16 cellular contexts compared by ENCODE assay signal in genomic region chr11:64611961-64612646, GRCh38. TPM values are rescaled to one million over a fixed set of nuclear protein-coding genes. Genes with fewer than 3 reads are reported as not detected.
DNase-seq lines count a peak whose midpoint lies in the region; ATAC-seq, FAIRE-seq and TF ChIP-seq lines count a peak whose summit lies in the region.
"Had no signal": no experiment of that assay in that cellular context is flagged by ENCODE, and none has a peak within 500 bp of the region (broad histone marks: within the 10 kb centered on the region; RNA-seq: fewer than 3 reads in every experiment).

No MANE protein-coding gene starts in this region.

- no peak for TF ChIP-seq EP300 in K562 (IDR thresholded peaks at IDR 0.05; ENCODE audit: low read length)

- no TSS peak for BruUV-seq in K562 (replicated peaks; lab: Mats Ljungman, UMichigan)

- H3K79me2 ChIP-seq in Loucy (ENCODE audit: insufficient read depth, low read length) (no peaks in the 10 kb centered on the region), K562 (ENCODE audit: control insufficient read depth, insufficient read depth, low read length) (no peaks in the 10 kb centered on the region), mesendoderm (ENCODE audit: control insufficient read depth, insufficient read depth, low read length) (no peaks in the 10 kb centered on the region)

- no peak overlapping the region for H3K56ac ChIP-seq in mesendoderm (ENCODE audit: low read length)

- H4K20me1 ChIP-seq in Loucy (ENCODE audit: insufficient read depth, low read length, poor library complexity, severe bottlenecking) (no peaks in the 10 kb centered on the region), K562 (replicated peaks; ENCODE audit: control insufficient read depth, insufficient read depth, low read length) (peaks cover 4% of the 10 kb centered on the region; the same call in 1 of the 2 replicates)

- no peak for TF ChIP-seq RAD21 in K562 (CRISPR knock-in tag; conservative IDR thresholded peaks at IDR 0.05 in 1 of 2, IDR thresholded peaks at IDR 0.05 in 1 of 2)

- in situ Hi-C loops in K562 (cut with MboI), result no loop called here

- H3K4me1 ChIP-seq in Loucy (ENCODE audit: insufficient read depth, low read length, poor library complexity, severe bottlenecking), result peaks cover 70% of the 10 kb centered on the region
- peaks cover 0 to 15% of the 10 kb centered on the region in 2 experiments; a peak in 1 of 5 replicates for H3K4me1 ChIP-seq in K562 (replicated peaks in 1 of 2; ENCODE audit: control insufficient read depth in 2 of 2, insufficient read depth in 2 of 2, low read length in 2 of 2)
- no peaks in the 10 kb centered on the region for H3K4me1 ChIP-seq in mesendoderm (ENCODE audit: control insufficient read depth, low read depth, low read length)

- no peak overlapping the region for H2BK5ac ChIP-seq in mesendoderm (ENCODE audit: low read length)

- H3K9ac ChIP-seq in Loucy (ENCODE audit: low read depth, low read length, poor library complexity, severe bottlenecking) (peak overlapping the region; percentile 64), K562 (ENCODE audit: insufficient read depth in 1 of 2, low read depth in 2 of 2, low read length in 2 of 2) (no peak overlapping the region), mesendoderm (ENCODE audit: low read length) (no peak overlapping the region)

- POLR2A ChIA-PET in K562 (lab: Yijun Ruan, JAX), result interaction anchor here (0.6 to 1.1 kb wide), 2 partner anchors 48 to 1969 kb away, joined by 3 read pairs; no protein-coding TSS in a partner anchor

- H3K27ac ChIP-seq in K562 (ENCODE audit: extremely low read depth, low read depth, low read length), result no peak overlapping the region
- H3K27ac ChIP-seq in mesendoderm (ENCODE audit: low read depth, low read length), result no peak overlapping the region

- H3K9me1 ChIP-seq in K562 (ENCODE audit: control insufficient read depth, insufficient read depth, low read length), result no peaks in the 10 kb centered on the region

- H3K9me3 ChIP-seq in Loucy (ENCODE audit: insufficient read depth, low read depth, low read length) (no peaks in the 10 kb centered on the region), K562 (replicated peaks; ENCODE audit: control insufficient read depth, insufficient read depth, low read depth, low read length) (no peaks in the 10 kb centered on the region)

- H3K27me3 ChIP-seq in Loucy (ENCODE audit: insufficient read depth, low read length, poor library complexity, severe bottlenecking) (no peaks in the 10 kb centered on the region), K562 (ENCODE audit: control insufficient read depth in 2 of 2, insufficient read depth in 2 of 2, low read length in 2 of 2) (peaks cover 5 to 45% of the 10 kb centered on the region in 2 experiments; a peak in 2 of 5 replicates), mesendoderm (ENCODE audit: insufficient read depth, low read length, poor library complexity) (no peaks in the 10 kb centered on the region)

- TF ChIP-seq POLR2A in K562 (conservative IDR thresholded peaks at IDR 0.05), result no peak

- FAIRE-seq in K562 (lab: Jason Lieb, UNC), result no peak
- FAIRE-seq: endometrium had no signal

- no peak overlapping the region for H2AFZ ChIP-seq in Loucy (ENCODE audit: low read length)
- no peak overlapping the region for H2AFZ ChIP-seq in K562 (ENCODE audit: low read depth, low read length)

- peak overlapping the region; percentile 42 for H3K4me3 ChIP-seq in Loucy (ENCODE audit: low read length, poor library complexity, severe bottlenecking)
- H3K4me3 ChIP-seq in K562, result no peak overlapping the region
- H3K4me3 ChIP-seq in mesendoderm (ENCODE audit: low read length), result no peak overlapping the region

- no peak overlapping the region for H3K4ac ChIP-seq in mesendoderm (ENCODE audit: low read depth, low read length)

- no peak overlapping the region for H2AK5ac ChIP-seq in mesendoderm (ENCODE audit: low read length)

- TF ChIP-seq CTCF in Loucy (conservative IDR thresholded peaks at IDR 0.05; ENCODE audit: low read length), result no peak
- no peak for TF ChIP-seq CTCF in K562 (IDR thresholded peaks at IDR 0.05 in 2 of 3, conservative IDR thresholded peaks at IDR 0.05 in 1 of 3; ENCODE audit: insufficient read depth in 2 of 3, low read depth in 1 of 3, low read length in 3 of 3)

- no peak overlapping the region for H3K23ac ChIP-seq in mesendoderm (ENCODE audit: low read length)

- H3K36me3 ChIP-seq in Loucy (ENCODE audit: insufficient read depth, low read length) (peaks cover 25% of the 10 kb centered on the region; the same call in 1 of the 2 replicates), K562 (ENCODE audit: control insufficient read depth, insufficient read depth, low read length) (no peaks in the 10 kb centered on the region), mesendoderm (ENCODE audit: control insufficient read depth, insufficient read depth, low read length) (no peaks in the 10 kb centered on the region)

- WGBS in K562 (ENCODE audit: insufficient coverage, low coverage, missing lambda C conversion rate), result 9% methylated on average over 9 of the region's 10 CpGs
- no CpG with 5 or more reads among the region's 10 CpGs for WGBS in mesendoderm (ENCODE audit: extremely low coverage, insufficient coverage, low lambda C conversion rate)

- H2BK120ac ChIP-seq in mesendoderm (ENCODE audit: low read depth, low read length), result no peak overlapping the region

- H3K79me1 ChIP-seq in mesendoderm (ENCODE audit: low read length), result no peaks in the 10 kb centered on the region

- H4K5ac ChIP-seq in mesendoderm (ENCODE audit: low read length), result no peak overlapping the region

- H3K4me2 ChIP-seq in Loucy (ENCODE audit: low read depth, low read length, poor library complexity, severe bottlenecking) (peak overlapping the region; percentile 62), K562 (ENCODE audit: insufficient read depth, low read length) (no peak overlapping the region), mesendoderm (ENCODE audit: low read length) (no peak overlapping the region)

- no peak overlapping the region for H4K8ac ChIP-seq in mesendoderm (ENCODE audit: low read depth, low read length)

- no peak overlapping the region for H2BK15ac ChIP-seq in mesendoderm (replicated peaks; ENCODE audit: low read depth)

- ATAC-seq in K562, result no peak
- no peak for ATAC-seq in GM18867 (IDR thresholded peaks at IDR 0.05; ENCODE audit: unreplicated experiment)
- no peak for ATAC-seq in GM21723 (IDR thresholded peaks at IDR 0.05; ENCODE audit: unreplicated experiment)
- ATAC-seq: left colon, sciatic nerve had no signal

- H3F3A ChIP-seq in Loucy (ENCODE audit: low read depth), result no peaks in the 10 kb centered on the region

- intact Hi-C loops in K562 (cut with micrococcal nuclease), result no loop called here

- no peaks in the 10 kb centered on the region for H3K9me2 ChIP-seq in Loucy (replicated peaks; ENCODE audit: low read depth, low read length)

- CTCF ChIA-PET in K562 (lab: Yijun Ruan, JAX; ENCODE audit: low intra/inter-chr PET ratio), result no interaction called here

- peak; percentile 21 for DNase-seq in A172 (ENCODE audit: low spot score)
- DNase-seq in CD1c-positive myeloid dendritic cell (ENCODE audit: extremely low spot score), result peak; percentile 44
- no peak for DNase-seq in K562 (ENCODE audit: extremely low read depth in 1 of 4, low spot score in 3 of 4)
- no peak for DNase-seq in COLO829 (ENCODE audit: low spot score)
- DNase-seq in mesendoderm, result no peak
- DNase-seq: foreskin fibroblast; left colon; stimulated activated CD4-positive, alpha-beta T cell treated with anti-CD3 and anti-CD28 coated beads, Interleukin-2, amount 100 ng/mL, for 24 hours had no signal

- H3K18ac ChIP-seq in mesendoderm (ENCODE audit: low read length), result no peak overlapping the region

RNA-seq across cellular contexts. Expression of gene SLC22A12, which starts 21.1 kb away (rescaled TPM):
- total RNA-seq in A172 (2014; rRNA removed; shearing (Covaris generic)), result not detected in 2 replicates
- not detected in 2 replicates for total RNA-seq in K562 (2011; cell fraction: chromatin; rRNA removed; ENCODE audit: low replicate concordance)
- total RNA-seq in K562 (2011; cell fraction: nucleolus; rRNA removed), result not detected in 2 replicates
- total RNA-seq in K562 (2011; cell fraction: nucleoplasm; rRNA removed), result not detected in 2 replicates
- total RNA-seq in K562 (2014; rRNA removed) (not detected in 2 replicates), K562 (2014; rRNA removed; fragmentation: Illumina TruSeq; extraction: Trizol) (not detected in 2 replicates), K562 (2015; rRNA removed; fragmentation: Illumina TruSeq; extraction: Trizol) (not detected in 2 replicates), K562 (2021) (not detected in 2 replicates)
- polyA plus RNA-seq in K562 (2011; rRNA removed) (not detected in 2 replicates), K562 (2014; fragmentation: Illumina TruSeq; extraction: Trizol) (not detected in 2 replicates), K562 (2014; fragmentation: Nextera tagmentation; extraction: Ambion mirVana) (not detected), K562 (2014; rRNA removed) (not detected in 2 replicates)
- not detected in 2 replicates for polyA plus RNA-seq in K562 (2011; cell fraction: cytosol; rRNA removed)
- polyA plus RNA-seq in K562 (2011; cell fraction: nucleus; rRNA removed), result not detected in 2 replicates
- not detected in 2 replicates for polyA plus RNA-seq in K562 (2012)
- polyA minus RNA-seq in K562 (2011; rRNA and poly(A)+ RNA removed), result not detected in 2 replicates
- not detected in 2 replicates for polyA minus RNA-seq in K562 (2011; cell fraction: cytosol; rRNA and poly(A)+ RNA removed)
- polyA minus RNA-seq in K562 (2011; cell fraction: nucleus; rRNA and poly(A)+ RNA removed), result not detected in 2 replicates
- not detected for polyA plus RNA-seq in mesendoderm (2013, experiment 1 of 2)
- not detected for polyA plus RNA-seq in mesendoderm (2013, experiment 2 of 2)
- total RNA-seq: activated T-helper 1 cell treated with anti-CD3 and anti-CD28 coated beads, Interleukin-12 subunit alpha, Interleukin-12 subunit beta, Interleukin-2, Interleukin-4 antibody, amounts not matched to agents 30 ng/mL and 10 ng/mL and 1 ng/mL, durations not matched to agents 14 hours and 24 hours and 36 hours; left colon; mucosa of gallbladder; sciatic nerve; temporal lobe had no signal

RNA-seq across cellular contexts. Expression of gene SLC22A11, which starts 56.4 kb away (rescaled TPM):
- total RNA-seq in A172 (2014; rRNA removed; shearing (Covaris generic)), result 4.7 TPM in 1 of 2 replicates, not detected in the other
- total RNA-seq in K562 (2011; cell fraction: chromatin; rRNA removed; ENCODE audit: low replicate concordance), result 0.39 TPM in 1 of 2 replicates, not detected in the other
- 0.17 and 0.26 TPM in 2 replicates for total RNA-seq in K562 (2011; cell fraction: nucleolus; rRNA removed)
- 0.44 TPM in 1 of 2 replicates, not detected in the other for total RNA-seq in K562 (2011; cell fraction: nucleoplasm; rRNA removed)
- not detected in 2 replicates for total RNA-seq in K562 (2014; rRNA removed)
- total RNA-seq in K562 (2014; rRNA removed; fragmentation: Illumina TruSeq; extraction: Trizol), result not detected in 2 replicates
- total RNA-seq in K562 (2015; rRNA removed; fragmentation: Illumina TruSeq; extraction: Trizol), result not detected in 2 replicates
- not detected in 2 replicates for total RNA-seq in K562 (2021)
- 0.07 TPM in 1 of 2 replicates, not detected in the other for polyA plus RNA-seq in K562 (2011; rRNA removed)
- 0.09 TPM in 1 of 2 replicates, not detected in the other for polyA plus RNA-seq in K562 (2011; cell fraction: cytosol; rRNA removed)
- 0.08 and 0.28 TPM in 2 replicates for polyA plus RNA-seq in K562 (2011; cell fraction: nucleus; rRNA removed)
- 0.05 and 0.08 TPM in 2 replicates for polyA plus RNA-seq in K562 (2012)
- polyA plus RNA-seq in K562 (2014; fragmentation: Illumina TruSeq; extraction: Trizol), result not detected in 2 replicates
- not detected for polyA plus RNA-seq in K562 (2014; fragmentation: Nextera tagmentation; extraction: Ambion mirVana)
- 0.07 TPM in 1 of 2 replicates, not detected in the other for polyA plus RNA-seq in K562 (2014; rRNA removed)
- polyA minus RNA-seq in K562 (2011; rRNA and poly(A)+ RNA removed), result not detected in 2 replicates
- polyA minus RNA-seq in K562 (2011; cell fraction: cytosol; rRNA and poly(A)+ RNA removed), result not detected in 2 replicates
- not detected in 2 replicates for polyA minus RNA-seq in K562 (2011; cell fraction: nucleus; rRNA and poly(A)+ RNA removed)
- 0.03 TPM for polyA plus RNA-seq in mesendoderm (2013, experiment 1 of 2)
- 0.03 TPM for polyA plus RNA-seq in mesendoderm (2013, experiment 2 of 2)
- total RNA-seq: activated T-helper 1 cell treated with anti-CD3 and anti-CD28 coated beads, Interleukin-12 subunit alpha, Interleukin-12 subunit beta, Interleukin-2, Interleukin-4 antibody, amounts not matched to agents 30 ng/mL and 10 ng/mL and 1 ng/mL, durations not matched to agents 14 hours and 24 hours and 36 hours; sciatic nerve; temporal lobe had no signal

Comparison
In these comparisons a context has a peak if more than half of its experiments do, and no peak if none do; other contexts are left out.
1. DNase-seq: peak in A172 (single experiment) and CD1c-positive myeloid dendritic cell (single experiment); none in K562 (0 of 4), COLO829 (single experiment) and mesendoderm (single experiment).